In genomic region chr6:163409712-163410111, GRCh38 we compare ENCODE assay signal across 36 cellular contexts.
"Had no signal": no experiment of that assay in that cellular context is flagged by ENCODE, and none has a peak within 500 bp of the region (broad histone marks: within the 10 kb centered on the region; RNA-seq: fewer than 3 reads in every experiment).

No MANE protein-coding gene starts in this region.

- H3K27me3 ChIP-seq: ascending aorta, breast epithelium, cardiac muscle cell, esophagus muscularis mucosa, foreskin keratinocyte, gastrocnemius medialis, heart left ventricle had no signal

- H3K36me3 Mint-ChIP-seq: activated CD4-positive, alpha-beta memory T cell treated with anti-CD3 and anti-CD28 coated beads for 36 hours; activated CD8-positive, alpha-beta memory T cell treated with anti-CD3 and anti-CD28 coated beads, Interleukin-2, amount 10 ng/mL, durations not matched to agents 7 days and 5 days had no signal

- H3K27ac ChIP-seq: ascending aorta, breast epithelium, cardiac muscle cell, coronary artery, esophagus muscularis mucosa, foreskin keratinocyte, heart left ventricle had no signal

- H3K27ac Mint-ChIP-seq: activated CD4-positive, alpha-beta memory T cell treated with anti-CD3 and anti-CD28 coated beads for 36 hours; activated CD4-positive, alpha-beta T cell treated with anti-CD3 and anti-CD28 coated beads for 36 hours; activated CD4-positive, alpha-beta T cell treated with anti-CD3 and anti-CD28 coated beads, Interleukin-2, amount 10 ng/mL, durations not matched to agents 24 days and 14 days; activated CD8-positive, alpha-beta memory T cell treated with anti-CD3 and anti-CD28 coated beads, Interleukin-2, amount 10 ng/mL, durations not matched to agents 7 days and 5 days; activated CD8-positive, alpha-beta T cell treated with anti-CD3 and anti-CD28 coated beads, Interleukin-2, amount 10 ng/mL, durations not matched to agents 7 days and 5 days; activated naive CD4-positive, alpha-beta T cell treated with anti-CD3 and anti-CD28 coated beads for 36 hours; activated naive CD4-positive, alpha-beta T cell treated with anti-CD3 and anti-CD28 coated beads, Interleukin-2, amount 50 U/mL, for 24 hours; activated naive CD8-positive, alpha-beta T cell treated with anti-CD3 and anti-CD28 coated beads for 36 hours; activated T-helper 1 cell treated with anti-CD3 and anti-CD28 coated beads, Interleukin-12 subunit alpha, Interleukin-12 subunit beta, Interleukin-2, Interleukin-4 antibody, amounts not matched to agents 30 ng/mL and 10 ng/mL and 1 ng/mL, durations not matched to agents 14 hours and 24 hours and 36 hours; activated T-helper 2 cell treated with anti-CD3 and anti-CD28 coated beads, Interferon-gamma antibody, Interleukin-2, Interleukin-4, amounts not matched to agents 10 μg/mL and 5 μg/mL and 100 μg/mL, durations not matched to agents 14 hours and 24 hours and 36 hours; dendritic cell treated with granulocyte-macrophage colony-stimulating factor and Interleukin-4, amounts not matched to agents 40 ng/mL and 50 ng/mL, for 4 days; effector memory CD8-positive, alpha-beta T cell; T-helper 17 cell; T-helper 2 cell treated with Interferon-gamma antibody and Interleukin-4, amounts not matched to agents 5 μg/mL and 100 μg/mL, for 36 hours had no signal

- H3K4me3 Mint-ChIP-seq: activated CD4-positive, alpha-beta memory T cell treated with anti-CD3 and anti-CD28 coated beads for 36 hours; activated CD4-positive, alpha-beta T cell treated with anti-CD3 and anti-CD28 coated beads for 36 hours; activated CD4-positive, alpha-beta T cell treated with anti-CD3 and anti-CD28 coated beads, Interleukin-2, amount 10 ng/mL, durations not matched to agents 24 days and 14 days; activated CD8-positive, alpha-beta memory T cell treated with anti-CD3 and anti-CD28 coated beads, Interleukin-2, amount 10 ng/mL, durations not matched to agents 7 days and 5 days; activated CD8-positive, alpha-beta T cell treated with anti-CD3 and anti-CD28 coated beads, Interleukin-2, amount 10 ng/mL, durations not matched to agents 7 days and 5 days; activated naive CD4-positive, alpha-beta T cell treated with anti-CD3 and anti-CD28 coated beads for 36 hours; activated naive CD4-positive, alpha-beta T cell treated with anti-CD3 and anti-CD28 coated beads, Interleukin-2, amount 50 U/mL, for 24 hours; activated naive CD8-positive, alpha-beta T cell treated with anti-CD3 and anti-CD28 coated beads for 36 hours; activated T-helper 1 cell treated with anti-CD3 and anti-CD28 coated beads, Interleukin-12 subunit alpha, Interleukin-12 subunit beta, Interleukin-2, Interleukin-4 antibody, amounts not matched to agents 30 ng/mL and 10 ng/mL and 1 ng/mL, durations not matched to agents 14 hours and 24 hours and 36 hours; brain; dendritic cell treated with granulocyte-macrophage colony-stimulating factor and Interleukin-4, amounts not matched to agents 40 ng/mL and 50 ng/mL, for 4 days; effector memory CD8-positive, alpha-beta T cell; T-helper 17 cell; T-helper 2 cell treated with Interferon-gamma antibody and Interleukin-4, amounts not matched to agents 5 μg/mL and 100 μg/mL, for 36 hours had no signal

- ATAC-seq: activated CD4-positive, alpha-beta T cell treated with anti-CD3 and anti-CD28 coated beads for 36 hours; activated CD8-positive, alpha-beta memory T cell treated with anti-CD3 and anti-CD28 coated beads, Interleukin-2, amount 10 ng/mL, durations not matched to agents 7 days and 5 days; activated CD8-positive, alpha-beta T cell treated with anti-CD3 and anti-CD28 coated beads, Interleukin-2, amount 10 ng/mL, durations not matched to agents 7 days and 5 days; effector memory CD8-positive, alpha-beta T cell; foreskin keratinocyte; gastrocnemius medialis; heart left ventricle; T-helper 17 cell had no signal

- H3K4me1 ChIP-seq: foreskin keratinocyte had no signal

- H3K9me3 Mint-ChIP-seq: activated CD4-positive, alpha-beta memory T cell treated with anti-CD3 and anti-CD28 coated beads for 36 hours; activated CD4-positive, alpha-beta T cell treated with anti-CD3 and anti-CD28 coated beads, Interleukin-2, amount 10 ng/mL, durations not matched to agents 24 days and 14 days; activated naive CD4-positive, alpha-beta T cell treated with anti-CD3 and anti-CD28 coated beads for 36 hours; activated naive CD4-positive, alpha-beta T cell treated with anti-CD3 and anti-CD28 coated beads, Interleukin-2, amount 50 U/mL, for 24 hours; activated naive CD8-positive, alpha-beta T cell treated with anti-CD3 and anti-CD28 coated beads for 36 hours; activated T-helper 1 cell treated with anti-CD3 and anti-CD28 coated beads, Interleukin-12 subunit alpha, Interleukin-12 subunit beta, Interleukin-2, Interleukin-4 antibody, amounts not matched to agents 30 ng/mL and 10 ng/mL and 1 ng/mL, durations not matched to agents 14 hours and 24 hours and 36 hours; activated T-helper 2 cell treated with anti-CD3 and anti-CD28 coated beads, Interferon-gamma antibody, Interleukin-2, Interleukin-4, amounts not matched to agents 10 μg/mL and 5 μg/mL and 100 μg/mL, durations not matched to agents 14 hours and 24 hours and 36 hours; dendritic cell treated with granulocyte-macrophage colony-stimulating factor and Interleukin-4, amounts not matched to agents 40 ng/mL and 50 ng/mL, for 4 days; effector memory CD8-positive, alpha-beta T cell; T-helper 2 cell treated with Interferon-gamma antibody and Interleukin-4, amounts not matched to agents 5 μg/mL and 100 μg/mL, for 36 hours had no signal

- H3K36me3 ChIP-seq: ascending aorta, breast epithelium, cardiac muscle cell, esophagus muscularis mucosa, gastrocnemius medialis, heart left ventricle had no signal

- H3K27me3 Mint-ChIP-seq: activated CD4-positive, alpha-beta memory T cell treated with anti-CD3 and anti-CD28 coated beads for 36 hours; activated CD4-positive, alpha-beta T cell treated with anti-CD3 and anti-CD28 coated beads for 36 hours; activated naive CD4-positive, alpha-beta T cell treated with anti-CD3 and anti-CD28 coated beads, Interleukin-2, amount 50 U/mL, for 24 hours; activated naive CD8-positive, alpha-beta T cell treated with anti-CD3 and anti-CD28 coated beads for 36 hours; dendritic cell treated with granulocyte-macrophage colony-stimulating factor and Interleukin-4, amounts not matched to agents 40 ng/mL and 50 ng/mL, for 4 days; T-helper 17 cell had no signal

- H3K4me3 ChIP-seq: ascending aorta, breast epithelium, cardiac muscle cell, coronary artery, esophagus muscularis mucosa, gastrocnemius medialis, heart left ventricle had no signal

- DNase-seq: activated CD4-positive, alpha-beta memory T cell treated with anti-CD3 and anti-CD28 coated beads for 36 hours; activated CD4-positive, alpha-beta T cell treated with anti-CD3 and anti-CD28 coated beads for 36 hours; activated CD4-positive, alpha-beta T cell treated with anti-CD3 and anti-CD28 coated beads, Interleukin-2, amount 10 ng/mL, durations not matched to agents 24 days and 14 days; activated CD4-positive, CD25-positive, alpha-beta regulatory T cell; activated CD4-positive, CD25-positive, alpha-beta regulatory T cell treated with anti-CD3 and anti-CD28 coated beads, Interleukin-2, amount 50 U/mL, for 72 hours; activated CD8-positive, alpha-beta memory T cell treated with anti-CD3 and anti-CD28 coated beads, Interleukin-2, amount 10 ng/mL, durations not matched to agents 7 days and 5 days; activated CD8-positive, alpha-beta memory T cell treated with anti-CD3 and anti-CD28 coated beads, Interleukin-2, amount 50 U/mL, for 4 hours; activated CD8-positive, alpha-beta T cell treated with anti-CD3 and anti-CD28 coated beads, Interleukin-2, amount 10 ng/mL, durations not matched to agents 7 days and 5 days; activated effector memory CD4-positive, alpha-beta T cell treated with anti-CD3 and anti-CD28 coated beads, Interleukin-2, amount 50 U/mL, for 16 hours; activated naive CD4-positive, alpha-beta T cell treated with anti-CD3 and anti-CD28 coated beads for 36 hours; activated naive CD8-positive, alpha-beta T cell treated with anti-CD3 and anti-CD28 coated beads for 36 hours; activated T-cell treated with anti-CD3 and anti-CD28 coated beads, Interleukin-2, amount 50 U/mL, for 1 hour; activated T-cell treated with anti-CD3 and anti-CD28 coated beads, Interleukin-2, amount 50 U/mL, for 48 hours; central memory CD4-positive, alpha-beta T cell; cerebellar nuclear complex; effector CD4-positive, alpha-beta T cell; effector memory CD8-positive, alpha-beta T cell; erythroblast; foreskin keratinocyte; gastrocnemius medialis; glutamatergic neuron; heart left ventricle; T-helper 1 cell; T-helper 17 cell; T1000 had no signal

- H3K9me3 ChIP-seq: ascending aorta, breast epithelium, esophagus muscularis mucosa, gastrocnemius medialis, heart left ventricle had no signal
